In the genomic region with DNA sequence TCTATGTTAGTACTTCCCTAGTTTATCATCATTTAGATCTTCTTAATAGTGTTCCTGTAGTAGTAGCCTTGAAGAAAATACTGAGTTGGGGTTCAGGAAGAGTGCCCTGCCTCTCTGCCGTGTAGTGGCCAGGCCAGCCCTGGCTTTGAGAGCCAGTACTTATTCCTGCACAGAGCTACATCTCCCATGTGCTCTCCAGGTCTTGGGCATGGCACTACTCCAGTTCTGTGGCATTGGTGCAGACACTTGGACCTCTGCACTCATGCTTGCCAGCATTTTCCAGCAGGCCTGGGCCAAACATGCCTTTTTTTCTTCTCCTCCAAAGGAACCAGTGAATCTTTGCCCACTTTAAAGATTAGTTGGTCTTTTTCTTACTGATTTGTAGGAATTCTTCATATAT, we compare ENCODE assay signal across 1 cellular context.
TF ChIP-seq lines count a peak whose summit lies in the region.

No MANE protein-coding gene starts in this region.

TF ChIP-seq in IMR-90, 13 proteins besides CTCF, POLR2A, EP300 and RAD21:
- no peak for TF ChIP-seq MAZ (IDR thresholded peaks at IDR 0.05; ENCODE audit: borderline replicate concordance, low read depth, low read length)
- TF ChIP-seq BHLHE40 (IDR thresholded peaks at IDR 0.05; ENCODE audit: low read depth, low read length) = no peak
- no peak for TF ChIP-seq SMC3 (IDR thresholded peaks at IDR 0.05; ENCODE audit: low read depth, low read length)
- TF ChIP-seq MXI1 (IDR thresholded peaks at IDR 0.05; ENCODE audit: borderline replicate concordance, low read depth, low read length) = no peak
- TF ChIP-seq NFE2L2 (IDR thresholded peaks at IDR 0.05; ENCODE audit: low read depth, low read length) = no peak
- TF ChIP-seq RCOR1 (IDR thresholded peaks at IDR 0.05; ENCODE audit: insufficient replicate concordance, low read length) = no peak
- no peak for TF ChIP-seq ELK1 (IDR thresholded peaks at IDR 0.05; ENCODE audit: borderline replicate concordance, low read depth, low read length)
- TF ChIP-seq CEBPB (IDR thresholded peaks at IDR 0.05; ENCODE audit: low read depth, low read length) = no peak
